ENCODE assay signal across 8 cellular contexts in the genomic region with DNA sequence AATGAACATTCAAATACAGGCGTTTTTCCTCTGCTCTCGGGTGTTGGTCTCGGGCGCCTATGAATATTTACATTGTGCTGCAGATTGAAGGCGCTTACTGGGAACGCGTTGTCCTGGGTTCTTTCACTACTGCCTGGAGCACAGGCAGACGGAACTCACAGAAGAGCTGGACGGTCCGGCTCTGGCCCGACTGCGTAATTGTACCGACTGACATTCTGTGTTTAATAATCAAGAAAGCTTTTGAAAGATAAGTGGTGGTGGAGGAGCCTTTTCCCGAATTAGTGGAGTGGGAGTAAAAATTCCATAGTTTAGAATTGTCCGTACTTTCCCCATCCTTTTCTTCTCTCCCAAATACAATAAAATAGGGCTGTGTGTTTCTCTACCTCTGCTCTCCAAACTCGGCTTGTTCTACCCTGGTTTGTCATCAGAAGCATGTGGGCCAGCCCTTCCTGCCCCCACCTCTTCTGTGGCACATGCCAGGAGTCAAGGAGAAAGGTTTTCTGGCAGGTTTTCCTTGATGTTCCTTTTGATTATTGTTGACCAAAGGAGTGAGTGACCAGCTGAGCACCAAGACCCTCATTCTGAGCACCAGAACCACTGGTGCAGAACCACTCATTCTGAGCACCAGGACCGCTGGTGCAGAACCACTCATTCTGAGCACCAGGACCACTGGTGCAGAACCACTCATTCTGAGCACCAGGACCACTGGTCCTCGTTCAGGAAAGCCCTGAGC. TPM values are rescaled to one million over a fixed set of nuclear protein-coding genes. Genes with fewer than 3 reads are reported as not detected.
DNase-seq lines count a peak whose midpoint lies in the region; ATAC-seq, FAIRE-seq and TF ChIP-seq lines count a peak whose summit lies in the region.

No MANE protein-coding gene starts in this region.

- no peaks in the 10 kb centered on the region for H3K36me3 Mint-ChIP-seq in stimulated activated naive CD8-positive, alpha-beta T cell treated with anti-CD3 and anti-CD28 coated beads, Interleukin-15, Interleukin-2, amounts not matched to agents 100 ng/mL and 50 ng/mL, for 24 hours (ENCODE audit: low read depth)
- H3K36me3 Mint-ChIP-seq in mesothelial cell of epicardium = no peaks in the 10 kb centered on the region

- peaks cover 3% of the 10 kb centered on the region for H3K36me3 ChIP-seq in bronchial epithelial cell (ENCODE audit: control insufficient read depth, insufficient read depth, low read length)

- no peaks in the 10 kb centered on the region for H3K9me3 Mint-ChIP-seq in stimulated activated naive CD8-positive, alpha-beta T cell treated with anti-CD3 and anti-CD28 coated beads, Interleukin-15, Interleukin-2, amounts not matched to agents 100 ng/mL and 50 ng/mL, for 24 hours
- H3K9me3 Mint-ChIP-seq in mesothelial cell of epicardium = no peaks in the 10 kb centered on the region

- H3K4me3 ChIP-seq in bronchial epithelial cell (ENCODE audit: low read depth, low read length) = peak overlapping the region; percentile 78

- no peak overlapping the region for H3K27ac Mint-ChIP-seq in stimulated activated naive CD8-positive, alpha-beta T cell treated with anti-CD3 and anti-CD28 coated beads, Interleukin-15, Interleukin-2, amounts not matched to agents 100 ng/mL and 50 ng/mL, for 24 hours
- no peak overlapping the region for H3K27ac Mint-ChIP-seq in mesothelial cell of epicardium

- TF ChIP-seq CTCF in bronchial epithelial cell (IDR thresholded peaks at IDR 0.05; ENCODE audit: insufficient read depth, low read length, severe bottlenecking) (no peak), mesothelial cell of epicardium (IDR thresholded peaks at IDR 0.05; ENCODE audit: unreplicated experiment) (no peak), GM10248 (IDR thresholded peaks at IDR 0.05; ENCODE audit: control extremely low read depth, extremely low read depth, low read depth, missing control alignments) (no peak)

- no peak for DNase-seq in stimulated activated naive CD8-positive, alpha-beta T cell treated with anti-CD3 and anti-CD28 coated beads, Interleukin-15, Interleukin-2, amounts not matched to agents 100 U/mL and 50 U/mL, for 24 hours
- DNase-seq in bronchial epithelial cell (ENCODE audit: low read depth) (no peak), mesothelial cell of epicardium (ENCODE audit: low spot score in 2 of 2, unreplicated experiment in 2 of 2) (no peak), NCI-H1436 treated with DMSO at 0.1 percent for 48 hours (lab: John Stamatoyannopoulos, UW) (no peak), CD1c-positive myeloid dendritic cell (ENCODE audit: extremely low spot score) (no peak), GM10248 (ENCODE audit: extremely low spot score) (no peak)

- H3K4me3 Mint-ChIP-seq in stimulated activated naive CD8-positive, alpha-beta T cell treated with anti-CD3 and anti-CD28 coated beads, Interleukin-15, Interleukin-2, amounts not matched to agents 100 ng/mL and 50 ng/mL, for 24 hours = peak overlapping the region; percentile 70
- H3K4me3 Mint-ChIP-seq in mesothelial cell of epicardium = peak overlapping the region; percentile 66

- POLR2A ChIA-PET in GM10248 (lab: Yijun Ruan, JAX) = no interaction called here

- no peak for FAIRE-seq in bronchial epithelial cell (lab: Jason Lieb, UNC)

- no peaks in the 10 kb centered on the region for H3K27me3 ChIP-seq in bronchial epithelial cell (ENCODE audit: control insufficient read depth, insufficient read depth, low read length)

- peaks cover 46% of the 10 kb centered on the region for H3K27me3 Mint-ChIP-seq in stimulated activated naive CD8-positive, alpha-beta T cell treated with anti-CD3 and anti-CD28 coated beads, Interleukin-15, Interleukin-2, amounts not matched to agents 100 ng/mL and 50 ng/mL, for 24 hours
- peaks cover 57% of the 10 kb centered on the region for H3K27me3 Mint-ChIP-seq in mesothelial cell of epicardium (ENCODE audit: low read depth)

- ATAC-seq in stimulated activated naive CD8-positive, alpha-beta T cell treated with anti-CD3 and anti-CD28 coated beads, Interleukin-15, Interleukin-2, amounts not matched to agents 100 U/mL and 50 U/mL, for 24 hours = no peak
- no peak for ATAC-seq in HG03025 (IDR thresholded peaks at IDR 0.05; ENCODE audit: low FRiP score, unreplicated experiment)

- H3K4me1 Mint-ChIP-seq in stimulated activated naive CD8-positive, alpha-beta T cell treated with anti-CD3 and anti-CD28 coated beads, Interleukin-15, Interleukin-2, amounts not matched to agents 100 ng/mL and 50 ng/mL, for 24 hours (ENCODE audit: low read depth) = peaks cover 18% of the 10 kb centered on the region
- peaks cover 17% of the 10 kb centered on the region for H3K4me1 Mint-ChIP-seq in mesothelial cell of epicardium

- CTCF ChIA-PET in GM10248 (lab: Yijun Ruan, JAX) = interaction anchor here (1.3 kb wide), 1 partner anchor 11 kb away, joined by 3 read pairs; no protein-coding TSS in a partner anchor

RNA-seq across cellular contexts. Expression of gene FHDC1, which starts 2.3 kb away (rescaled TPM):
- 0.53 and 2.4 TPM in 2 replicates for total RNA-seq in bronchial epithelial cell
- 4.2 to 4.6 TPM (median 4.3 TPM) in 3 replicates for total RNA-seq in mesothelial cell of epicardium
